1 cellular context compared by ENCODE assay signal in the genomic region with DNA sequence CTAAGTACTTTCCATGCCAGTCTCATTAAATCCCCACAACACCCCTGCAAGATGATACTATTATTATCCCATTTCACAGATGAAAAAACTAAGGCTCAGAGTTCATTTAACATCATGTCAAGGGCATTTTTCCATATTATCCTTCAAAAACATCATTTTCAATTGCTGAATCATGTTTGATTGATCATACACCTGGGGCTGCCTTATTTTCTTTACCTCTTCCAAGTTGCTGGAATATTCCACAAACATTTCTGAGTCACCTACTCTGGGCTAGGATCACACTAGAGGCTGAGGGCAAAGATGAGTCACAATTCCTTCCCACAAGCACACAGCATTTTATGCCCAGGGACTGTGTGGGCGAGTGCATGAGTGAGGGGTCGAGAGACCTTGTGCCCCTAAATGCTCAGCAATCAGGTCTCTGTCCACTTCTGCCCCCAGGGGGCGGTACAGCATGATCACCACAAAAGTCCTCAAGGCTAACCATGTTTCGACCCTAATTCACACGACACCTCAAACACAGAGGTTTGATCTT.
TF ChIP-seq lines count a peak whose summit lies in the region.

No MANE protein-coding gene starts in this region.

TF ChIP-seq in HCT116, 20 proteins besides CTCF, POLR2A, EP300 and RAD21 (continued from another document):
- TF ChIP-seq, protein P1, sequence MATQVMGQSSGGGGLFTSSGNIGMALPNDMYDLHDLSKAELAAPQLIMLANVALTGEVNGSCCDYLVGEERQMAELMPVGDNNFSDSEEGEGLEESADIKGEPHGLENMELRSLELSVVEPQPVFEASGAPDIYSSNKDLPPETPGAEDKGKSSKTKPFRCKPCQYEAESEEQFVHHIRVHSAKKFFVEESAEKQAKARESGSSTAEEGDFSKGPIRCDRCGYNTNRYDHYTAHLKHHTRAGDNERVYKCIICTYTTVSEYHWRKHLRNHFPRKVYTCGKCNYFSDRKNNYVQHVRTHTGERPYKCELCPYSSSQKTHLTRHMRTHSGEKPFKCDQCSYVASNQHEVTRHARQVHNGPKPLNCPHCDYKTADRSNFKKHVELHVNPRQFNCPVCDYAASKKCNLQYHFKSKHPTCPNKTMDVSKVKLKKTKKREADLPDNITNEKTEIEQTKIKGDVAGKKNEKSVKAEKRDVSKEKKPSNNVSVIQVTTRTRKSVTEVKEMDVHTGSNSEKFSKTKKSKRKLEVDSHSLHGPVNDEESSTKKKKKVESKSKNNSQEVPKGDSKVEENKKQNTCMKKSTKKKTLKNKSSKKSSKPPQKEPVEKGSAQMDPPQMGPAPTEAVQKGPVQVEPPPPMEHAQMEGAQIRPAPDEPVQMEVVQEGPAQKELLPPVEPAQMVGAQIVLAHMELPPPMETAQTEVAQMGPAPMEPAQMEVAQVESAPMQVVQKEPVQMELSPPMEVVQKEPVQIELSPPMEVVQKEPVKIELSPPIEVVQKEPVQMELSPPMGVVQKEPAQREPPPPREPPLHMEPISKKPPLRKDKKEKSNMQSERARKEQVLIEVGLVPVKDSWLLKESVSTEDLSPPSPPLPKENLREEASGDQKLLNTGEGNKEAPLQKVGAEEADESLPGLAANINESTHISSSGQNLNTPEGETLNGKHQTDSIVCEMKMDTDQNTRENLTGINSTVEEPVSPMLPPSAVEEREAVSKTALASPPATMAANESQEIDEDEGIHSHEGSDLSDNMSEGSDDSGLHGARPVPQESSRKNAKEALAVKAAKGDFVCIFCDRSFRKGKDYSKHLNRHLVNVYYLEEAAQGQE (IDR thresholded peaks at IDR 0.05; ENCODE audit: low read depth) = no peak
- TF ChIP-seq ELF1 (IDR thresholded peaks at IDR 0.05; ENCODE audit: borderline replicate concordance, low read depth) (no peak), ZNF274 (IDR thresholded peaks at IDR 0.05; ENCODE audit: low read depth, low read length) (no peak), EGR1 (IDR thresholded peaks at IDR 0.05; ENCODE audit: low read depth) (peak; percentile 89), CBX3 (IDR thresholded peaks at IDR 0.05; ENCODE audit: low read depth) (no peak; the same call in 1 of the 2 replicates), JUND (IDR thresholded peaks at IDR 0.05) (peak; percentile 87), SP1 (IDR thresholded peaks at IDR 0.05; ENCODE audit: low read depth) (peak; percentile 79), EZH2phosphoT487 (IDR thresholded peaks at IDR 0.05; ENCODE audit: borderline replicate concordance) (no peak), SRF (IDR thresholded peaks at IDR 0.05; ENCODE audit: low read depth) (no peak)
- TF ChIP-seq, protein P2, sequence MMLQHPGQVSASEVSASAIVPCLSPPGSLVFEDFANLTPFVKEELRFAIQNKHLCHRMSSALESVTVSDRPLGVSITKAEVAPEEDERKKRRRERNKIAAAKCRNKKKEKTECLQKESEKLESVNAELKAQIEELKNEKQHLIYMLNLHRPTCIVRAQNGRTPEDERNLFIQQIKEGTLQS (IDR thresholded peaks at IDR 0.05) = no peak
- TF ChIP-seq, protein P3, sequence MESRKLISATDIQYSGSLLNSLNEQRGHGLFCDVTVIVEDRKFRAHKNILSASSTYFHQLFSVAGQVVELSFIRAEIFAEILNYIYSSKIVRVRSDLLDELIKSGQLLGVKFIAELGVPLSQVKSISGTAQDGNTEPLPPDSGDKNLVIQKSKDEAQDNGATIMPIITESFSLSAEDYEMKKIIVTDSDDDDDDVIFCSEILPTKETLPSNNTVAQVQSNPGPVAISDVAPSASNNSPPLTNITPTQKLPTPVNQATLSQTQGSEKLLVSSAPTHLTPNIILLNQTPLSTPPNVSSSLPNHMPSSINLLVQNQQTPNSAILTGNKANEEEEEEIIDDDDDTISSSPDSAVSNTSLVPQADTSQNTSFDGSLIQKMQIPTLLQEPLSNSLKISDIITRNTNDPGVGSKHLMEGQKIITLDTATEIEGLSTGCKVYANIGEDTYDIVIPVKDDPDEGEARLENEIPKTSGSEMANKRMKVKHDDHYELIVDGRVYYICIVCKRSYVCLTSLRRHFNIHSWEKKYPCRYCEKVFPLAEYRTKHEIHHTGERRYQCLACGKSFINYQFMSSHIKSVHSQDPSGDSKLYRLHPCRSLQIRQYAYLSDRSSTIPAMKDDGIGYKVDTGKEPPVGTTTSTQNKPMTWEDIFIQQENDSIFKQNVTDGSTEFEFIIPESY (IDR thresholded peaks at IDR 0.05; ENCODE audit: extremely low read depth, insufficient replicate concordance, low read length) = no peak
- TF ChIP-seq, protein P4, sequence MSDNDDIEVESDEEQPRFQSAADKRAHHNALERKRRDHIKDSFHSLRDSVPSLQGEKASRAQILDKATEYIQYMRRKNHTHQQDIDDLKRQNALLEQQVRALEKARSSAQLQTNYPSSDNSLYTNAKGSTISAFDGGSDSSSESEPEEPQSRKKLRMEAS (IDR thresholded peaks at IDR 0.05) = 0 out of 2 replicates have a peak, but pooled peaks have one; percentile 16
